Comparison of ENCODE assay signal across 13 cellular contexts in genomic region chr2:163682695-163683094, GRCh38. TPM values are rescaled to one million over a fixed set of nuclear protein-coding genes. Genes with fewer than 3 reads are reported as not detected.
DNase-seq lines count a peak whose midpoint lies in the region; ATAC-seq and TF ChIP-seq lines count a peak whose summit lies in the region.
"Had no signal": no experiment of that assay in that cellular context is flagged by ENCODE, and none has a peak within 500 bp of the region (broad histone marks: within the 10 kb centered on the region; RNA-seq: fewer than 3 reads in every experiment).

No MANE protein-coding gene starts in this region.

- H3K4me3 Mint-ChIP-seq in nephron progenitor cell, result no peak overlapping the region
- no peak overlapping the region for H3K4me3 Mint-ChIP-seq in activated CD8-positive, alpha-beta T cell treated with anti-CD3 and anti-CD28 coated beads for 36 hours
- H3K4me3 Mint-ChIP-seq: stimulated activated memory B cell treated with anti-CD40 and anti-IgM and Interleukin-4, amounts not matched to agents 10 μg/mL and 1 μg/mL and 100 μg/mL, for 72 hours had no signal

- no peaks in the 10 kb centered on the region for H3K27me3 Mint-ChIP-seq in nephron progenitor cell (ENCODE audit: low read depth, poor library complexity)
- no peaks in the 10 kb centered on the region for H3K27me3 Mint-ChIP-seq in activated CD8-positive, alpha-beta T cell treated with anti-CD3 and anti-CD28 coated beads for 36 hours
- H3K27me3 Mint-ChIP-seq: stimulated activated memory B cell treated with anti-CD40 and anti-IgM and Interleukin-4, amounts not matched to agents 10 μg/mL and 1 μg/mL and 100 μg/mL, for 72 hours had no signal

- no peak for TF ChIP-seq CTCF in nephron progenitor cell (IDR thresholded peaks at IDR 0.05)
- TF ChIP-seq CTCF in activated CD8-positive, alpha-beta T cell treated with anti-CD3 and anti-CD28 coated beads for 36 hours (IDR thresholded peaks at IDR 0.05), result no peak

- no peaks in the 10 kb centered on the region for H3K9me3 Mint-ChIP-seq in nephron progenitor cell
- H3K9me3 Mint-ChIP-seq in activated CD8-positive, alpha-beta T cell treated with anti-CD3 and anti-CD28 coated beads for 36 hours, result peaks cover 3% of the 10 kb centered on the region

- peak overlapping the region; percentile 16 for H3K27ac Mint-ChIP-seq in nephron progenitor cell
- no peak overlapping the region for H3K27ac Mint-ChIP-seq in activated CD8-positive, alpha-beta T cell treated with anti-CD3 and anti-CD28 coated beads for 36 hours
- H3K27ac Mint-ChIP-seq: stimulated activated memory B cell treated with anti-CD40 and anti-IgM and Interleukin-4, amounts not matched to agents 10 μg/mL and 1 μg/mL and 100 μg/mL, for 72 hours had no signal

- peaks cover 19% of the 10 kb centered on the region for H3K4me1 Mint-ChIP-seq in nephron progenitor cell
- no peaks in the 10 kb centered on the region for H3K4me1 Mint-ChIP-seq in activated CD8-positive, alpha-beta T cell treated with anti-CD3 and anti-CD28 coated beads for 36 hours (ENCODE audit: low read depth)
- H3K4me1 Mint-ChIP-seq: stimulated activated memory B cell treated with anti-CD40 and anti-IgM and Interleukin-4, amounts not matched to agents 10 μg/mL and 1 μg/mL and 100 μg/mL, for 72 hours had no signal

- intact Hi-C loops in activated CD8-positive, alpha-beta T cell treated with anti-CD3 and anti-CD28 coated beads for 36 hours (cut with micrococcal nuclease), result no loop called here

- CTCF ChIA-PET in activated CD8-positive, alpha-beta T cell treated with anti-CD3 and anti-CD28 coated beads for 36 hours (lab: Charles Lee), result no interaction called here

- DNase-seq in COLO829 (ENCODE audit: low spot score) (peak; percentile 41), MV-4-11 (lab: John Stamatoyannopoulos, UW) (peak; percentile 85), dermis blood vessel endothelial cell (peak; percentile 56), nephron progenitor cell (no peak), Ammon's horn (ENCODE audit: low spot score) (no peak)
- no peak for DNase-seq in activated naive CD4-positive, alpha-beta T cell (lab: John Stamatoyannopoulos, UW)
- DNase-seq in activated CD4-positive, alpha-beta T cell treated with anti-CD3 and anti-CD28 coated beads, Interleukin-2, amount 50 U/mL, for 48 hours, result no peak
- DNase-seq in activated CD8-positive, alpha-beta T cell treated with anti-CD3 and anti-CD28 coated beads for 36 hours, result no peak
- DNase-seq: activated CD4-positive, alpha-beta T cell treated with anti-CD3 and anti-CD28 coated beads for 1 hour; activated gamma-delta T cell treated with Interleukin-2 at 50 U/mL for 16 hours; COR-L47; Right ventricle myocardium superior had no signal

- peaks cover 23% of the 10 kb centered on the region for H3K36me3 Mint-ChIP-seq in nephron progenitor cell (ENCODE audit: low read depth)
- H3K36me3 Mint-ChIP-seq in activated CD8-positive, alpha-beta T cell treated with anti-CD3 and anti-CD28 coated beads for 36 hours (ENCODE audit: low read depth), result no peaks in the 10 kb centered on the region
- H3K36me3 Mint-ChIP-seq: stimulated activated memory B cell treated with anti-CD40 and anti-IgM and Interleukin-4, amounts not matched to agents 10 μg/mL and 1 μg/mL and 100 μg/mL, for 72 hours had no signal

- ATAC-seq in activated CD8-positive, alpha-beta T cell treated with anti-CD3 and anti-CD28 coated beads for 36 hours, result no peak
- ATAC-seq: stimulated activated memory B cell treated with anti-CD40 and anti-IgM and Interleukin-4, amounts not matched to agents 10 μg/mL and 1 μg/mL and 100 μg/mL, for 72 hours had no signal

- POLR2A ChIA-PET in activated CD8-positive, alpha-beta T cell treated with anti-CD3 and anti-CD28 coated beads for 36 hours (lab: Charles Lee), result no interaction called here

RNA-seq across cellular contexts. Expression of gene FIGN, which starts 53.1 kb away (rescaled TPM):
- under 0.01 and 0.23 TPM in 2 replicates for total RNA-seq in dermis blood vessel endothelial cell
- total RNA-seq in activated CD8-positive, alpha-beta T cell treated with anti-CD3 and anti-CD28 coated beads for 36 hours, result not detected

Comparison
In these comparisons a context has a peak if more than half of its experiments do, and no peak if none do; other contexts are left out.
1. DNase-seq: peak in COLO829 (single experiment), MV-4-11 (single experiment) and dermis blood vessel endothelial cell (single experiment); none in nephron progenitor cell (single experiment), activated naive CD4-positive, alpha-beta T cell (0 of 4), activated CD4-positive, alpha-beta T cell treated with anti-CD3 and anti-CD28 coated beads, Interleukin-2, amount 50 U/mL, for 48 hours (0 of 2), Ammon's horn (single experiment) and activated CD8-positive, alpha-beta T cell treated with anti-CD3 and anti-CD28 coated beads for 36 hours (single experiment).